ENCODE assay signal across 8 cellular contexts in the genomic region with DNA sequence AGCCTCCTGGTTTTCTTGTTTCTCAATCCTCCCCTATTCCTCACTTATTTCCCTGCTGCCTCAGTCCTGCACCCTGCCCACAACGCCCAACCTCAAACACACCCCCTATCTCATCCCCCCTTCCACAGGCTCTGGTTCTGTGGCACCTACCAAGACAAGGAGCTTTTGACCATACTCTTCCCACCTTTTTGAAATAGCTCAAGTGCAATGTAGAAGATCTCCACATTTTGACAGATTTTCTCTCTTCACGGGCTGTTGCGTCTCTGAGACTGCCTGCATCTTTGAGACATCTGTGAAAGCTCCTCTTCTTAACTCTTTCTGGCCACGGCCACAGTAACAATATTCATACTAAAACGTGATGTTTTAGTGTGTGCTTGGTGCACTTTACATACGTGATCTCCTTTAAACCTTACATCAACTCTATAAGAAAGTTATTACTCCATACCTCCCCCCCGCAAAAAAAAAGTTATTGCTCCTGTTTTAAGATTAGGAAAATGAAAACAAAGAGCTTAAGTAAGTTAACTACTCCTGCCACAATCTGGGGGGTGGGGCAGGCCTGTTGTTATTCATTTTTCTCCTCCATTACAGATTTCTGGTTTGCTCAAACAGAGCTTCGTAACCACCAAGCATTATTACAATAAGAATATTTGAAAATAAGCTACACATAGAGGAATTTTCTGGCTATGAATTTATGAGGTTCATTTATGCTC. TPM values are rescaled to one million over a fixed set of nuclear protein-coding genes. Genes with fewer than 3 reads are reported as not detected.
A peak's percentile ranks its signal among the peaks of the same experiment; 100 is the strongest.
DNase-seq lines count a peak whose midpoint lies in the region; ATAC-seq lines count a peak whose summit lies in the region.

No MANE protein-coding gene starts in this region.

- peaks cover 28 to 38% (median 33%) of the 10 kb centered on the region in 3 donors for H3K4me1 Mint-ChIP-seq in CD8-positive, alpha-beta memory T cell
- peaks cover 52% of the 10 kb centered on the region for H3K4me1 Mint-ChIP-seq in activated naive CD8-positive, alpha-beta T cell treated with anti-CD3 and anti-CD28 coated beads, Interleukin-2, amount 50 U/mL, for 24 hours
- H3K4me1 Mint-ChIP-seq in naive thymus-derived CD8-positive, alpha-beta T cell: peaks cover 21 to 56% (median 35%) of the 10 kb centered on the region in 4 donors

- DNase-seq in CD8-positive, alpha-beta memory T cell: no peak
- peak; percentile 22 for DNase-seq in HuH-7 (ENCODE audit: low spot score)
- no peak for DNase-seq in activated naive CD8-positive, alpha-beta T cell treated with anti-CD3 and anti-CD28 coated beads, Interleukin-2, amount 50 U/mL, for 24 hours
- DNase-seq in naive thymus-derived CD8-positive, alpha-beta T cell: no peak
- no peak for DNase-seq in stimulated activated CD4-positive, alpha-beta T cell treated with anti-CD3 and anti-CD28 coated beads, Interleukin-2, amount 100 ng/mL, for 24 hours
- DNase-seq in NOMO-1 (lab: John Stamatoyannopoulos, UW; ENCODE audit: unreplicated experiment in 2 of 2): no peak
- no peak for DNase-seq in left lobe of liver (ENCODE audit: low spot score)
- no peak for DNase-seq in NCI-H774 (lab: John Stamatoyannopoulos, UW)

- H3K27me3 Mint-ChIP-seq in CD8-positive, alpha-beta memory T cell: no peaks in the 10 kb centered on the region
- H3K27me3 Mint-ChIP-seq in activated naive CD8-positive, alpha-beta T cell treated with anti-CD3 and anti-CD28 coated beads, Interleukin-2, amount 50 U/mL, for 24 hours: no peaks in the 10 kb centered on the region
- H3K27me3 Mint-ChIP-seq in naive thymus-derived CD8-positive, alpha-beta T cell: no peaks in the 10 kb centered on the region

- peaks cover 14% of the 10 kb centered on the region for H3K4me1 ChIP-seq in CD8-positive, alpha-beta memory T cell (ENCODE audit: insufficient read depth, low read length)

- POLR2A ChIA-PET in CD8-positive, alpha-beta memory T cell (lab: Charles Lee): no interaction called here
- POLR2A ChIA-PET in naive thymus-derived CD8-positive, alpha-beta T cell (lab: Charles Lee): interaction anchor here (2.0 kb wide), 1 partner anchor 9 kb away, joined by 5 read pairs; no protein-coding TSS in a partner anchor

- ATAC-seq in activated naive CD8-positive, alpha-beta T cell treated with anti-CD3 and anti-CD28 coated beads, Interleukin-2, amount 50 U/mL, for 24 hours: no peak
- no peak for ATAC-seq in naive thymus-derived CD8-positive, alpha-beta T cell
- no peak for ATAC-seq in left lobe of liver

- no peaks in the 10 kb centered on the region for H3K36me3 ChIP-seq in CD8-positive, alpha-beta memory T cell (ENCODE audit: insufficient read depth, low read length)

- H3K27me3 ChIP-seq in CD8-positive, alpha-beta memory T cell (ENCODE audit: insufficient read depth, low read length, poor library complexity, severe bottlenecking): no peaks in the 10 kb centered on the region

- peaks cover 0 to 41% (median 6%) of the 10 kb centered on the region in 3 donors for H3K36me3 Mint-ChIP-seq in CD8-positive, alpha-beta memory T cell
- peaks cover 32% of the 10 kb centered on the region for H3K36me3 Mint-ChIP-seq in activated naive CD8-positive, alpha-beta T cell treated with anti-CD3 and anti-CD28 coated beads, Interleukin-2, amount 50 U/mL, for 24 hours (ENCODE audit: low read depth)
- H3K36me3 Mint-ChIP-seq in naive thymus-derived CD8-positive, alpha-beta T cell: peaks cover 10 to 24% (median 16%) of the 10 kb centered on the region in 3 donors

- peak overlapping the region; percentile 18 for H3K27ac ChIP-seq in CD8-positive, alpha-beta memory T cell (ENCODE audit: low read depth, low read length)

- CTCF ChIA-PET in CD8-positive, alpha-beta memory T cell (lab: Charles Lee): interaction anchor here (1.4 to 1.8 kb wide), 2 partner anchors 10 to 14 kb away, joined by 3 to 4 read pairs; no protein-coding TSS in a partner anchor

- no peak overlapping the region for H3K4me3 ChIP-seq in CD8-positive, alpha-beta memory T cell (ENCODE audit: low read length)

- peak overlapping the region; percentile 51 to 100 (median 96) for H3K27ac Mint-ChIP-seq in CD8-positive, alpha-beta memory T cell
- H3K27ac Mint-ChIP-seq in activated naive CD8-positive, alpha-beta T cell treated with anti-CD3 and anti-CD28 coated beads, Interleukin-2, amount 50 U/mL, for 24 hours: peak overlapping the region; percentile 96
- peak overlapping the region; percentile 91 to 100 (median 98) for H3K27ac Mint-ChIP-seq in naive thymus-derived CD8-positive, alpha-beta T cell

- H3K9me3 ChIP-seq in CD8-positive, alpha-beta memory T cell (ENCODE audit: low read length): no peaks in the 10 kb centered on the region

- peak overlapping the region; percentile 57 to 95 (median 76) for H3K4me3 Mint-ChIP-seq in CD8-positive, alpha-beta memory T cell
- H3K4me3 Mint-ChIP-seq in activated naive CD8-positive, alpha-beta T cell treated with anti-CD3 and anti-CD28 coated beads, Interleukin-2, amount 50 U/mL, for 24 hours: peak overlapping the region; percentile 88
- peak overlapping the region; percentile 43 to 97 (median 82) for H3K4me3 Mint-ChIP-seq in naive thymus-derived CD8-positive, alpha-beta T cell

- H3K9me3 Mint-ChIP-seq in CD8-positive, alpha-beta memory T cell: peaks cover 0 to 2% (median 0%) of the 10 kb centered on the region in 5 donors
- no peaks in the 10 kb centered on the region for H3K9me3 Mint-ChIP-seq in activated naive CD8-positive, alpha-beta T cell treated with anti-CD3 and anti-CD28 coated beads, Interleukin-2, amount 50 U/mL, for 24 hours
- H3K9me3 Mint-ChIP-seq in naive thymus-derived CD8-positive, alpha-beta T cell: no peaks in the 10 kb centered on the region

RNA-seq across cellular contexts. Expression of gene SERBP1, which starts 1.8 kb away (rescaled TPM):
- 100 to 1,000 TPM; 545 to 549 TPM for total RNA-seq in CD8-positive, alpha-beta memory T cell
- polyA plus RNA-seq in CD8-positive, alpha-beta memory T cell: 127 TPM
- 100 to 1,000 TPM; 171 to 180 TPM for total RNA-seq in naive thymus-derived CD8-positive, alpha-beta T cell
- polyA plus RNA-seq in naive thymus-derived CD8-positive, alpha-beta T cell: 100 to 1,000 TPM; 130 to 156 (median 153) TPM
- total RNA-seq in left lobe of liver: 77.0 TPM
